12 cellular contexts compared by ENCODE assay signal in the genomic region with DNA sequence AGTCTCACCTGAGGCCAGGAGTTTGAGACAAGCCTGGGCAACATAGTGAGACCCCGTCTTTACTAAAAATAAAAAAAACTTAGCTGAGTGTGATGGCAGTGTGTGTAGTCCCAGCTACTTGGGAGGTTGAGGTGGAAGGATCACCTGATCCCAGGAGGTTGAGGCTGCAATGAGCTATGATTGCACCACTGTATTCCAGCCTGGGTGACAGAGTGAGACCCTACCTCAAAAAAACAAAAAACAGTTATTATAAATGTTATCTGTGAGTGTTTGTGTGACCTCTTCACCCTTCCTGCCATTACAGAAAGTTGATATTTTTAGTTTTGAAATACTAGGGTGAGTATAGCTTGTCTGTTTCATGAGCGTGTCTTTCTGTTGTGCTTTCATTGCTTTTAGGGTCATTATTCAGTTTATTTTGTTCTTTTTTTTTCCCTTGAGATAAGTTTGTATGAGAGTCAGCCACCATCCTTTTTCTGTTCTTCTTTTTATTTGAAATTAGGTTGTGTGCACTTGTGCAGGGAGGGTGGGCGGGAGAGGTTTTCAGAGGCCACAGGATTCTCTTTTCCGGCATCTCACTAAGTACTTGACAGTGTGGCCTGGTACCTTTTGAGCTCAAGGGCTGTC. TPM values are rescaled to one million over a fixed set of nuclear protein-coding genes. Genes with fewer than 3 reads are reported as not detected.
DNase-seq lines count a peak whose midpoint lies in the region; ATAC-seq lines count a peak whose summit lies in the region.
"Had no signal": no experiment of that assay in that cellular context is flagged by ENCODE, and none has a peak within 500 bp of the region (broad histone marks: within the 10 kb centered on the region; RNA-seq: fewer than 3 reads in every experiment).

No MANE protein-coding gene starts in this region.

- peak overlapping the region in 8 of 10 donors; percentile 32 to 77 (median 56) for H3K4me3 Mint-ChIP-seq in naive thymus-derived CD8-positive, alpha-beta T cell
- H3K4me3 Mint-ChIP-seq in activated T-cell treated with anti-CD3 and anti-CD28 coated beads, Interleukin-2, amount 50 U/mL, for 72 hours: peak overlapping the region in 1 of 2 donors; percentile 38

- DNase-seq in naive thymus-derived CD8-positive, alpha-beta T cell: no peak
- no peak for DNase-seq in activated T-cell treated with anti-CD3 and anti-CD28 coated beads, Interleukin-2, amount 50 U/mL, for 72 hours
- DNase-seq in NCI-H774 (lab: John Stamatoyannopoulos, UW) (no peak), NOMO-1 treated with dmso at 0.1 percent for 144 hours (lab: John Stamatoyannopoulos, UW; ENCODE audit: unreplicated experiment) (no peak), SHP77 (lab: John Stamatoyannopoulos, UW) (no peak)
- DNase-seq: activated CD8-positive, alpha-beta memory T cell treated with anti-CD3 and anti-CD28 coated beads, Interleukin-2, amount 50 U/mL, for 48 hours; DMS79 treated with DMSO at 0.1 percent for 48 hours; gastrocnemius medialis; NCI-H2171 had no signal

- H3K27ac Mint-ChIP-seq in naive thymus-derived CD8-positive, alpha-beta T cell: peak overlapping the region in 8 of 10 donors; percentile 19 to 75 (median 54)
- H3K27ac Mint-ChIP-seq in activated T-cell treated with anti-CD3 and anti-CD28 coated beads, Interleukin-2, amount 50 U/mL, for 72 hours: no peak overlapping the region

- peaks cover 5 to 16% (median 16%) of the 10 kb centered on the region in 3 donors for H3K36me3 Mint-ChIP-seq in naive thymus-derived CD8-positive, alpha-beta T cell
- H3K36me3 Mint-ChIP-seq in activated T-cell treated with anti-CD3 and anti-CD28 coated beads, Interleukin-2, amount 50 U/mL, for 72 hours (ENCODE audit: insufficient read depth in 2 of 2): peaks cover 4 to 11% of the 10 kb centered on the region in 2 donors

- POLR2A ChIA-PET in naive thymus-derived CD8-positive, alpha-beta T cell (lab: Charles Lee): interaction anchor here (1.0 kb wide), 1 partner anchor 26 kb away, joined by 3 read pairs; a partner anchor contains a TSS

- peaks cover 40 to 92% (median 82%) of the 10 kb centered on the region in 4 donors for H3K4me1 Mint-ChIP-seq in naive thymus-derived CD8-positive, alpha-beta T cell
- H3K4me1 Mint-ChIP-seq in activated T-cell treated with anti-CD3 and anti-CD28 coated beads, Interleukin-2, amount 50 U/mL, for 72 hours (ENCODE audit: low read depth): peaks cover 75% of the 10 kb centered on the region

- peaks cover 0 to 29% (median 11%) of the 10 kb centered on the region in 9 donors for H3K9me3 Mint-ChIP-seq in naive thymus-derived CD8-positive, alpha-beta T cell
- H3K9me3 Mint-ChIP-seq in activated T-cell treated with anti-CD3 and anti-CD28 coated beads, Interleukin-2, amount 50 U/mL, for 72 hours: peaks cover 0 to 2% of the 10 kb centered on the region in 2 donors

- H3K27me3 Mint-ChIP-seq in naive thymus-derived CD8-positive, alpha-beta T cell: no peaks in the 10 kb centered on the region
- no peaks in the 10 kb centered on the region for H3K27me3 Mint-ChIP-seq in activated T-cell treated with anti-CD3 and anti-CD28 coated beads, Interleukin-2, amount 50 U/mL, for 72 hours (ENCODE audit: low read depth)

- ATAC-seq in GM18868 (IDR thresholded peaks at IDR 0.05; ENCODE audit: unreplicated experiment) (peak; percentile 63), GM21619 (IDR thresholded peaks at IDR 0.05; ENCODE audit: unreplicated experiment) (peak; percentile 65), HG03196 (IDR thresholded peaks at IDR 0.05; ENCODE audit: unreplicated experiment) (peak; percentile 55)
- ATAC-seq in naive thymus-derived CD8-positive, alpha-beta T cell: no peak
- ATAC-seq in activated T-cell treated with anti-CD3 and anti-CD28 coated beads, Interleukin-2, amount 50 U/mL, for 72 hours (replicated peaks in 1 of 2): no peak
- ATAC-seq: gastrocnemius medialis had no signal

RNA-seq across cellular contexts. Expression of a gene that starts 26.2 kb away (rescaled TPM):
- total RNA-seq in naive thymus-derived CD8-positive, alpha-beta T cell: 10 to 100 TPM; 47.8 to 49.3 TPM
- polyA plus RNA-seq in naive thymus-derived CD8-positive, alpha-beta T cell: 1 to 10 TPM; 5.6 to 6.1 (median 5.7) TPM
- total RNA-seq in activated T-cell treated with anti-CD3 and anti-CD28 coated beads, Interleukin-2, amount 50 U/mL, for 72 hours: 10 to 100 TPM; 39.2 to 40.8 TPM

Comparison
In these comparisons a context has a peak if more than half of its experiments do, and no peak if none do; other contexts are left out.
1. ATAC-seq: peak in GM18868 (single experiment), GM21619 (single experiment) and HG03196 (single experiment); none in naive thymus-derived CD8-positive, alpha-beta T cell (0 of 2) and activated T-cell treated with anti-CD3 and anti-CD28 coated beads, Interleukin-2, amount 50 U/mL, for 72 hours (0 of 2).